Comparison of ENCODE assay signal across 13 cellular contexts in the genomic region with DNA sequence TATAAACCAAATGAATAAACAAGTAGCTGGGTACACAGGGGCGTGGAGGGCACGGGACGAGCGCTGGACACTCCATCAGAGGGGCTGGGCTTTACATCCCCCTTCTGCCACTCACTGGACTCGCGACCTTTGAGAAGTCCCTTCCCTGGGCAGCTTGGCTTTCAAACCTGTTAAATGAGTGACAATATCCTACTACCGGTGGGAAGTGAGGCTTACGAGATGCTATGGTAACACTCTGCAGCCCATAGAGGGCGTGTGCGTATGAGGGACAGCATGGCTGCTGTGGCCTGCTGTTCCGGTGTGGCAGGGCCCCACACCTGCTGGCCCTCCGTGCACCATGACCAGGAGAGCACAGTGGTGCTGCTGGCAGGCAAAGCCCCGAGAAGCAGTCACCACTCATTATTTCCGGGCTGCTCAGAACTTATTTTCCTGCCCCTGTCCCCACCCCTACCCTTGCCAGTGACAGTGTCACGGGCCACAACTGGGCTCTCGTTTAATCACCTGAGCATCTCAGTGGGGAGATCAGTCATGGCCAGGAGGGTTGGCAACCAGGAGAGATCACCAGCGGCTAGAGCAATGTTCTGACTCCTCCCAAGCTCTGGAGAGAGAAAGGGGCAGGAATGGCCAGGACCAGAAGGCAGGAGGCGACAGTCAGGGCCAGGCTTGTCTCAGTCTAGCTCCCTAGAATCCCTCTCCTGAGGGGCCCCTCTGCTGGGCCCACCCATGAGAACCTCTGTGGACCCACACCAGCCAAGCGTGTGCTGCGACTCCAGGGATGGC. TPM values are rescaled to one million over a fixed set of nuclear protein-coding genes. Genes with fewer than 3 reads are reported as not detected.
DNase-seq lines count a peak whose midpoint lies in the region; ATAC-seq and TF ChIP-seq lines count a peak whose summit lies in the region.
"Had no signal": no experiment of that assay in that cellular context is flagged by ENCODE, and none has a peak within 500 bp of the region (broad histone marks: within the 10 kb centered on the region; RNA-seq: fewer than 3 reads in every experiment).

No MANE protein-coding gene starts in this region.

- peaks cover 82% of the 10 kb centered on the region for H3K79me2 ChIP-seq in mammary epithelial cell (ENCODE audit: insufficient read depth, low read length)

- peaks cover 9% of the 10 kb centered on the region for H3K36me3 ChIP-seq in mammary epithelial cell (ENCODE audit: insufficient read depth, low read length)

- no peak for ATAC-seq in naive thymus-derived CD8-positive, alpha-beta T cell

- no peak overlapping the region for H2AFZ ChIP-seq in mammary epithelial cell (ENCODE audit: low read depth, low read length)

- H3K27me3 Mint-ChIP-seq in type B pancreatic cell: no peaks in the 10 kb centered on the region
- no peaks in the 10 kb centered on the region for H3K27me3 Mint-ChIP-seq in naive thymus-derived CD8-positive, alpha-beta T cell

- peaks cover 24% of the 10 kb centered on the region for H3K4me1 ChIP-seq in mammary epithelial cell (ENCODE audit: insufficient read depth, low read length)

- H3K36me3 Mint-ChIP-seq in type B pancreatic cell: peaks cover 4% of the 10 kb centered on the region
- peaks cover 0 to 53% (median 3%) of the 10 kb centered on the region in 3 donors for H3K36me3 Mint-ChIP-seq in naive thymus-derived CD8-positive, alpha-beta T cell

- no peak overlapping the region for H3K4me3 ChIP-seq in mammary epithelial cell (replicated peaks in 1 of 3; ENCODE audit: insufficient read depth in 1 of 3, low read depth in 2 of 3, low read length in 3 of 3)
- H3K4me3 ChIP-seq: smooth muscle cell had no signal

- no peaks in the 10 kb centered on the region for H3K27me3 ChIP-seq in mammary epithelial cell (ENCODE audit: insufficient read depth, low read length)

- H3K9me3 Mint-ChIP-seq in type B pancreatic cell: no peaks in the 10 kb centered on the region
- H3K9me3 Mint-ChIP-seq in naive thymus-derived CD8-positive, alpha-beta T cell: no peaks in the 10 kb centered on the region
- H3K9me3 Mint-ChIP-seq: neural crest cell had no signal

- H3K27ac ChIP-seq in epithelial cell of prostate (peak overlapping the region; percentile 74), mammary epithelial cell (ENCODE audit: insufficient read depth, low read depth, low read length) (no peak overlapping the region)

- no TSS peak for BruUV-seq in mammary epithelial cell (replicated peaks; lab: Mats Ljungman, UMichigan)

- POLR2A ChIA-PET in naive thymus-derived CD8-positive, alpha-beta T cell (lab: Charles Lee): interaction anchor here (0.7 to 1.1 kb wide), 4 partner anchors 11 to 966 kb away, joined by 3 to 4 read pairs (median 4); a partner anchor contains a TSS

- WGBS in mammary epithelial cell (ENCODE audit: low coverage, missing lambda C conversion rate): 97% methylated on average over 17 of the region's 20 CpGs

- peak; percentile 14 for DNase-seq in activated effector memory CD4-positive, alpha-beta T cell treated with anti-CD3 and anti-CD28 coated beads, Interleukin-2, amount 50 U/mL, for 16 hours
- no peak for DNase-seq in activated effector memory CD4-positive, alpha-beta T cell treated with Interleukin-2 at 50 U/mL for 16 hours
- no peak for DNase-seq in epithelial cell of prostate (ENCODE audit: low read depth, low spot score)
- no peak for DNase-seq in type B pancreatic cell (ENCODE audit: extremely low spot score, unreplicated experiment)
- no peak for DNase-seq in mammary epithelial cell
- DNase-seq in naive thymus-derived CD8-positive, alpha-beta T cell: no peak
- DNase-seq: activated CD4-positive, alpha-beta T cell treated with anti-CD3 and anti-CD28 coated beads, Interleukin-2, amount 50 U/mL, for 1 hour; activated gamma-delta T cell; DMS153; NCI-H2081 treated with DMSO at 0.1 percent for 48 hours; T-helper 1 cell had no signal

- peaks cover 16% of the 10 kb centered on the region for H3K4me1 Mint-ChIP-seq in type B pancreatic cell (ENCODE audit: unreplicated experiment)
- peaks cover 0 to 12% (median 5%) of the 10 kb centered on the region in 4 donors for H3K4me1 Mint-ChIP-seq in naive thymus-derived CD8-positive, alpha-beta T cell
- H3K4me1 Mint-ChIP-seq: neural crest cell had no signal

- H3K27ac Mint-ChIP-seq in type B pancreatic cell: peak overlapping the region; percentile 74
- peak overlapping the region in 1 of 10 donors; percentile 49 for H3K27ac Mint-ChIP-seq in naive thymus-derived CD8-positive, alpha-beta T cell

- no peak overlapping the region for H3K4me3 Mint-ChIP-seq in type B pancreatic cell
- peak overlapping the region in 1 of 10 donors; percentile 6 for H3K4me3 Mint-ChIP-seq in naive thymus-derived CD8-positive, alpha-beta T cell
- H3K4me3 Mint-ChIP-seq: neural crest cell had no signal

- no peaks in the 10 kb centered on the region for H4K20me1 ChIP-seq in mammary epithelial cell (ENCODE audit: insufficient read depth, low read length)

- no peaks in the 10 kb centered on the region for H3K9me3 ChIP-seq in mammary epithelial cell (replicated peaks; ENCODE audit: insufficient read depth, low read length)

- dilution Hi-C loops in mammary epithelial cell (cut with HindIII; ENCODE audit: low sequenced_read_pairs): loop anchor here (25.0 kb wide), 1 partner anchor 181 kb away; no protein-coding TSS in a partner anchor

- H3K9ac ChIP-seq in mammary epithelial cell (ENCODE audit: insufficient read depth, low read length): no peak overlapping the region

- peak; percentile 28 for TF ChIP-seq CTCF in type B pancreatic cell (conservative IDR thresholded peaks at IDR 0.05)
- TF ChIP-seq CTCF in mammary epithelial cell (conservative IDR thresholded peaks at IDR 0.05 in 1 of 2, IDR thresholded peaks at IDR 0.05 in 1 of 2; ENCODE audit: extremely low read depth in 1 of 2, insufficient read depth in 1 of 2, low read depth in 1 of 2, low read length in 2 of 2): no peak

- CTCF ChIA-PET in mammary epithelial cell (lab: Charles Lee; ENCODE audit: low non-redundant PET): no interaction called here

- no peak overlapping the region for H3K4me2 ChIP-seq in mammary epithelial cell (ENCODE audit: insufficient read depth, low read depth, low read length)
- H3K4me2 ChIP-seq: smooth muscle cell had no signal

- in situ Hi-C loops in mammary epithelial cell (cut with MboI; ENCODE audit: low sequenced_read_pairs in 2 of 2): no loop called here

- intact Hi-C loops in mammary epithelial cell (cut with micrococcal nuclease): no loop called here

RNA-seq across cellular contexts. Expression of a gene that starts 10.5 kb away (rescaled TPM):
- total RNA-seq in type B pancreatic cell (ENCODE audit: low replicate concordance): 38.1 and 71.3 TPM in 2 replicates
- 100 to 1,000 TPM; 166 to 323 TPM for total RNA-seq in mammary epithelial cell
- 332 TPM for polyA plus RNA-seq in mammary epithelial cell
- 114 TPM for polyA minus RNA-seq in mammary epithelial cell
- total RNA-seq in naive thymus-derived CD8-positive, alpha-beta T cell: 10 to 100 TPM; 34.4 to 36.1 TPM
- 10 to 100 TPM; 69.2 to 82.7 (median 73.5) TPM for polyA plus RNA-seq in naive thymus-derived CD8-positive, alpha-beta T cell

RNA-seq across cellular contexts. Expression of a gene that starts 17.3 kb away (rescaled TPM):
- 88.3 and 118 TPM in 2 replicates for total RNA-seq in type B pancreatic cell (ENCODE audit: low replicate concordance)
- 10 to 100 TPM; 30.3 to 93.0 TPM for total RNA-seq in mammary epithelial cell
- polyA plus RNA-seq in mammary epithelial cell: 141 TPM
- 111 TPM for polyA minus RNA-seq in mammary epithelial cell
- 10 to 100 TPM; 75.3 to 79.3 TPM for total RNA-seq in naive thymus-derived CD8-positive, alpha-beta T cell
- polyA plus RNA-seq in naive thymus-derived CD8-positive, alpha-beta T cell: 100 to 1,000 TPM; 209 to 280 (median 250) TPM

RNA-seq across cellular contexts. Expression of a gene that starts 17.4 kb away (rescaled TPM):
- 42.5 and 44.7 TPM in 2 replicates for total RNA-seq in type B pancreatic cell (ENCODE audit: low replicate concordance)
- 10 to 100 TPM in 1 of 2 donors, 1 to 10 TPM in 1; 8.7 to 61.4 TPM for total RNA-seq in mammary epithelial cell
- 103 TPM for polyA plus RNA-seq in mammary epithelial cell
- polyA minus RNA-seq in mammary epithelial cell: 22.5 TPM
- total RNA-seq in naive thymus-derived CD8-positive, alpha-beta T cell: 10 to 100 TPM; 21.0 to 21.8 TPM
- 10 to 100 TPM; 19.1 to 40.5 (median 22.8) TPM for polyA plus RNA-seq in naive thymus-derived CD8-positive, alpha-beta T cell

RNA-seq across cellular contexts. Expression of a gene that starts 40.6 kb away (rescaled TPM):
- 12.4 and 23.4 TPM in 2 replicates for total RNA-seq in type B pancreatic cell (ENCODE audit: low replicate concordance)
- total RNA-seq in mammary epithelial cell: 10 to 100 TPM in 1 of 2 donors, under 1 TPM in 1; 0.56 to 10.7 TPM
- polyA plus RNA-seq in mammary epithelial cell: 1.8 TPM
- 2.8 TPM for polyA minus RNA-seq in mammary epithelial cell
- total RNA-seq in naive thymus-derived CD8-positive, alpha-beta T cell: 10 to 100 TPM; 12.7 to 15.0 TPM
- 1 to 10 TPM; 1.2 to 1.7 (median 1.3) TPM for polyA plus RNA-seq in naive thymus-derived CD8-positive, alpha-beta T cell

RNA-seq across cellular contexts. Expression of a gene that starts 42.3 kb away (rescaled TPM):
- total RNA-seq in type B pancreatic cell (ENCODE audit: low replicate concordance) (42.0 and 46.5 TPM in 2 replicates), mammary epithelial cell (10 to 100 TPM; 48.5 to 58.8 TPM)
- polyA plus RNA-seq in mammary epithelial cell: 34.9 TPM
- 51.6 TPM for polyA minus RNA-seq in mammary epithelial cell
- total RNA-seq in naive thymus-derived CD8-positive, alpha-beta T cell: 10 to 100 TPM; 34.7 to 37.8 TPM
- 10 to 100 TPM in 2 of 3 donors, 1 to 10 TPM in 1; 9.5 to 12.0 (median 11.4) TPM for polyA plus RNA-seq in naive thymus-derived CD8-positive, alpha-beta T cell
